ENCODE assay signal across 28 cellular contexts in genomic region chr4:38354421-38354820, GRCh38.
"Had no signal": no experiment of that assay in that cellular context is flagged by ENCODE, and none has a peak within 500 bp of the region (broad histone marks: within the 10 kb centered on the region; RNA-seq: fewer than 3 reads in every experiment).

No MANE protein-coding gene starts in this region.

- H3K4me1 ChIP-seq: stomach, suprapubic skin, testis, thyroid gland, tibial artery, tibial nerve, transverse colon, upper lobe of left lung, upper lobe of right lung, uterus, vagina had no signal

- ATAC-seq: stimulated activated effector memory CD8-positive, alpha-beta T cell treated with anti-CD3 and anti-CD28 coated beads, Interleukin-12 subunit alpha, Interleukin-12 subunit beta, amount 100 ng/mL, for 72 hours; stimulated activated memory B cell treated with anti-CD40 and anti-IgM and Interleukin-4, amounts not matched to agents 10 μg/mL and 1 μg/mL and 100 μg/mL, for 72 hours; stimulated activated naive B cell treated with anti-CD40 and anti-IgM and Interleukin-4, amounts not matched to agents 10 μg/mL and 1 μg/mL and 100 μg/mL, for 72 hours; stimulated activated naive CD8-positive, alpha-beta T cell treated with anti-CD3 and anti-CD28 coated beads, Interleukin-15, amount 100 ng/mL, for 72 hours; stimulated activated naive CD8-positive, alpha-beta T cell treated with anti-CD3 and anti-CD28 coated beads, Interleukin-15, Interleukin-2, amounts not matched to agents 100 U/mL and 50 U/mL, for 24 hours; upper lobe of right lung had no signal

- H3K27ac ChIP-seq: stomach, suprapubic skin, testis, thoracic aorta, thyroid gland, tibial artery, tibial nerve, transverse colon, upper lobe of left lung, upper lobe of right lung, uterus, vagina had no signal

- H3K27ac Mint-ChIP-seq: stimulated activated effector memory CD8-positive, alpha-beta T cell treated with anti-CD3 and anti-CD28 coated beads, Interleukin-12 subunit alpha, Interleukin-12 subunit beta, amount 100 ng/mL, for 72 hours; stimulated activated memory B cell treated with anti-CD40 and anti-IgM and Interleukin-4, amounts not matched to agents 10 μg/mL and 1 μg/mL and 100 μg/mL, for 72 hours; stimulated activated naive B cell treated with anti-CD40 and anti-IgM and Interleukin-4, amounts not matched to agents 10 μg/mL and 1 μg/mL and 100 μg/mL, for 72 hours; stimulated activated naive CD8-positive, alpha-beta T cell treated with anti-CD3 and anti-CD28 coated beads, Interleukin-15, amount 100 ng/mL, for 72 hours; stimulated activated naive CD8-positive, alpha-beta T cell treated with anti-CD3 and anti-CD28 coated beads, Interleukin-15, Interleukin-2, amounts not matched to agents 100 ng/mL and 50 ng/mL, for 24 hours; type B pancreatic cell had no signal

- H3K4me3 Mint-ChIP-seq: stimulated activated effector memory CD8-positive, alpha-beta T cell treated with anti-CD3 and anti-CD28 coated beads, Interleukin-12 subunit alpha, Interleukin-12 subunit beta, amount 100 ng/mL, for 72 hours; stimulated activated memory B cell treated with anti-CD40 and anti-IgM and Interleukin-4, amounts not matched to agents 10 μg/mL and 1 μg/mL and 100 μg/mL, for 72 hours; stimulated activated naive B cell treated with anti-CD40 and anti-IgM and Interleukin-4, amounts not matched to agents 10 μg/mL and 1 μg/mL and 100 μg/mL, for 72 hours; stimulated activated naive CD8-positive, alpha-beta T cell treated with anti-CD3 and anti-CD28 coated beads, Interleukin-15, amount 100 ng/mL, for 72 hours; stimulated activated naive CD8-positive, alpha-beta T cell treated with anti-CD3 and anti-CD28 coated beads, Interleukin-15, Interleukin-2, amounts not matched to agents 100 ng/mL and 50 ng/mL, for 24 hours; type B pancreatic cell had no signal

- H3K36me3 Mint-ChIP-seq: stimulated activated effector memory CD8-positive, alpha-beta T cell treated with anti-CD3 and anti-CD28 coated beads, Interleukin-12 subunit alpha, Interleukin-12 subunit beta, amount 100 ng/mL, for 72 hours; type B pancreatic cell had no signal

- H3K9me3 ChIP-seq: testis, thoracic aorta, thyroid gland, upper lobe of right lung, uterus, vagina had no signal

- H3K27me3 Mint-ChIP-seq: stimulated activated naive CD8-positive, alpha-beta T cell treated with anti-CD3 and anti-CD28 coated beads, Interleukin-15, amount 100 ng/mL, for 72 hours; stimulated activated naive CD8-positive, alpha-beta T cell treated with anti-CD3 and anti-CD28 coated beads, Interleukin-15, Interleukin-2, amounts not matched to agents 100 ng/mL and 50 ng/mL, for 24 hours; type B pancreatic cell had no signal

- H3K4me3 ChIP-seq: stomach, suprapubic skin, testis, thoracic aorta, thyroid gland, tibial artery, tibial nerve, transverse colon, upper lobe of left lung, upper lobe of right lung, uterus, vagina had no signal

- H3K36me3 ChIP-seq: stomach, suprapubic skin, thoracic aorta, thyroid gland, tibial artery, tibial nerve, transverse colon, upper lobe of left lung, upper lobe of right lung, uterus, vagina had no signal

- DNase-seq: stimulated activated CD4-positive, alpha-beta T cell treated with anti-CD3 and anti-CD28 coated beads, Interleukin-2, amount 100 ng/mL, for 48 hours; stimulated activated CD4-positive, alpha-beta T cell treated with anti-CD3 and anti-CD28 coated beads, Interleukin-4, amount 100 ng/mL, for 1 hour; stimulated activated CD4-positive, alpha-beta T cell treated with anti-CD3 and anti-CD28 coated beads, Interleukin-4, amount 100 ng/mL, for 24 hours; stimulated activated CD4-positive, alpha-beta T cell treated with anti-CD3 and anti-CD28 coated beads, Interleukin-4, amount 100 ng/mL, for 4 hours; stimulated activated CD8-positive, alpha-beta memory T cell treated with anti-CD3 and anti-CD28 coated beads, Interleukin-4, amount 100 ng/mL, for 48 hours; stimulated activated naive B cell treated with anti-CD40 and anti-IgM and Interleukin-4, amounts not matched to agents 10 μg/mL and 1 μg/mL and 100 μg/mL, for 72 hours; stimulated activated naive CD4-positive, alpha-beta T cell; stimulated activated naive CD4-positive, alpha-beta T cell treated with Interleukin-2 at 50 U/mL for 16 hours; stimulated activated naive CD8-positive, alpha-beta T cell treated with anti-CD3 and anti-CD28 coated beads, Interleukin-15, amount 100 ng/mL, for 72 hours; stimulated activated naive CD8-positive, alpha-beta T cell treated with anti-CD3 and anti-CD28 coated beads, Interleukin-15, Interleukin-2, amounts not matched to agents 100 U/mL and 50 U/mL, for 24 hours; stomach; substantia nigra; testis; thyroid gland; tibial artery; transverse colon; trophoblast cell; upper lobe of left lung; upper lobe of right lung; uterus had no signal

- H3K27me3 ChIP-seq: stomach, suprapubic skin, testis, thyroid gland, tibial artery, tibial nerve, transverse colon, upper lobe of left lung, upper lobe of right lung, uterus, vagina had no signal

- H3K4me1 Mint-ChIP-seq: stimulated activated memory B cell treated with anti-CD40 and anti-IgM and Interleukin-4, amounts not matched to agents 10 μg/mL and 1 μg/mL and 100 μg/mL, for 72 hours; stimulated activated naive B cell treated with anti-CD40 and anti-IgM and Interleukin-4, amounts not matched to agents 10 μg/mL and 1 μg/mL and 100 μg/mL, for 72 hours had no signal
